25 cellular contexts compared by ENCODE assay signal in genomic region chr13:54206601-54207000, GRCh38.
DNase-seq lines count a peak whose midpoint lies in the region; ATAC-seq lines count a peak whose summit lies in the region.
"Had no signal": no experiment of that assay in that cellular context is flagged by ENCODE, and none has a peak within 500 bp of the region (broad histone marks: within the 10 kb centered on the region; RNA-seq: fewer than 3 reads in every experiment).

No MANE protein-coding gene starts in this region.

- in situ Hi-C loops in SK-MEL-5 (cut with HindIII; ENCODE audit: low pct_unique_long_range_greater_than_20kb, low sequenced_read_pairs) (no loop called here), KBM-7 (cut with MboI; ENCODE audit: low pct_unique_long_range_greater_than_20kb, low sequenced_read_pairs) (no loop called here)

- peak; percentile 28 for DNase-seq in COLO829 (ENCODE audit: low spot score)
- DNase-seq in SK-MEL-5 (ENCODE audit: low read depth, low spot score), result peak; percentile 37
- DNase-seq in KBM-7, result no peak
- DNase-seq: 8988T; ACHN; AML-193; BE2C; C1 segment of cervical spinal cord; Caco-2; Calu3; CD4-positive, alpha-beta memory T cell; CD4-positive, alpha-beta T cell; CD4-positive, CD25-positive, alpha-beta regulatory T cell; CD8-positive, alpha-beta memory T cell; CD8-positive, alpha-beta T cell; COR-L47; DMS 273 treated with DMSO at 0.1 percent for 48 hours; DMS153; DMS53; DMS79; DMS79 treated with DMSO at 0.1 percent for 48 hours; DND-41; EL had no signal

- no peak for ATAC-seq in HG03342 (IDR thresholded peaks at IDR 0.05; ENCODE audit: unreplicated experiment)
- ATAC-seq: A549; CD8-positive, alpha-beta T cell had no signal
